Comparison of ENCODE assay signal across 9 cellular contexts in genomic region chr12:6915789-6916285, GRCh38. TPM values are rescaled to one million over a fixed set of nuclear protein-coding genes. Genes with fewer than 3 reads are reported as not detected.
DNase-seq lines count a peak whose midpoint lies in the region; ATAC-seq, FAIRE-seq and TF ChIP-seq lines count a peak whose summit lies in the region.
"Had no signal": no experiment of that assay in that cellular context is flagged by ENCODE, and none has a peak within 500 bp of the region (broad histone marks: within the 10 kb centered on the region; RNA-seq: fewer than 3 reads in every experiment).

No MANE protein-coding gene starts in this region.

- H2AFZ ChIP-seq in ACC112 (ENCODE audit: low read length, unreplicated experiment) (no peak overlapping the region), astrocyte (ENCODE audit: low read depth, low read length) (no peak overlapping the region)

- H3K4me1 ChIP-seq in ACC112 (ENCODE audit: control insufficient read depth, insufficient read depth, low read length, unreplicated experiment) (peaks cover 10% of the 10 kb centered on the region), astrocyte (ENCODE audit: insufficient read depth, low read length) (peaks cover 25% of the 10 kb centered on the region), gastrocnemius medialis (peaks cover 9 to 11% of the 10 kb centered on the region in 2 donors)

- no peak for ATAC-seq in naive thymus-derived CD8-positive, alpha-beta T cell
- ATAC-seq in HG03342 (IDR thresholded peaks at IDR 0.05; ENCODE audit: unreplicated experiment) = no peak
- ATAC-seq in gastrocnemius medialis = no peak

- peak overlapping the region; percentile 97 for H3K4me2 ChIP-seq in astrocyte (ENCODE audit: low read length)

- peak overlapping the region; percentile 89 for H3K4me3 Mint-ChIP-seq in astrocyte (ENCODE audit: unreplicated experiment)
- peak overlapping the region; percentile 62 to 97 (median 92) for H3K4me3 Mint-ChIP-seq in naive thymus-derived CD8-positive, alpha-beta T cell
- peak overlapping the region in 1 of 2 donors; percentile 95 for H3K4me3 Mint-ChIP-seq in CD14-positive monocyte

- H3K27ac ChIP-seq in ACC112 (ENCODE audit: low read depth, low read length) (no peak overlapping the region), astrocyte (ENCODE audit: low read depth, low read length) (no peak overlapping the region), gastrocnemius medialis (no peak overlapping the region)

- H3K36me3 Mint-ChIP-seq in astrocyte (ENCODE audit: low read depth, unreplicated experiment) (peaks cover 7% of the 10 kb centered on the region), CD14-positive monocyte (peaks cover 0 to 13% of the 10 kb centered on the region in 2 donors)
- peaks cover 0 to 34% (median 3%) of the 10 kb centered on the region in 3 donors for H3K36me3 Mint-ChIP-seq in naive thymus-derived CD8-positive, alpha-beta T cell

- H3K9ac ChIP-seq in astrocyte (ENCODE audit: low read length) = no peak overlapping the region

- peak overlapping the region; percentile 41 for H3K27ac Mint-ChIP-seq in astrocyte (ENCODE audit: unreplicated experiment)
- peak overlapping the region in 8 of 10 donors; percentile 37 to 98 (median 87) for H3K27ac Mint-ChIP-seq in naive thymus-derived CD8-positive, alpha-beta T cell
- H3K27ac Mint-ChIP-seq in CD14-positive monocyte = no peak overlapping the region

- H3K79me2 ChIP-seq in ACC112 (ENCODE audit: control insufficient read depth, insufficient read depth, low read length, unreplicated experiment) (peaks cover 15% of the 10 kb centered on the region), astrocyte (ENCODE audit: insufficient read depth, low read length) (no peaks in the 10 kb centered on the region)

- H3K9me3 ChIP-seq in astrocyte (ENCODE audit: insufficient read depth, low read depth, low read length) (no peaks in the 10 kb centered on the region), gastrocnemius medialis (no peaks in the 10 kb centered on the region)

- TF ChIP-seq POLR2A in gastrocnemius medialis (IDR thresholded peaks at IDR 0.05) = no peak

- H3K4me1 Mint-ChIP-seq in astrocyte (ENCODE audit: low read depth, unreplicated experiment) = peaks cover 15% of the 10 kb centered on the region
- peaks cover 13 to 57% (median 29%) of the 10 kb centered on the region in 4 donors for H3K4me1 Mint-ChIP-seq in naive thymus-derived CD8-positive, alpha-beta T cell
- H3K4me1 Mint-ChIP-seq in CD14-positive monocyte = peaks cover 19% of the 10 kb centered on the region

- peak overlapping the region; percentile 90 for H3K4me3 ChIP-seq in ACC112 (ENCODE audit: low read depth, low read length)
- peak overlapping the region; percentile 25 for H3K4me3 ChIP-seq in H7 (ENCODE audit: insufficient read depth, low read depth, low read length)
- no peak overlapping the region for H3K4me3 ChIP-seq in astrocyte (ENCODE audit: insufficient read depth, low read depth, low read length)
- no peak overlapping the region for H3K4me3 ChIP-seq in gastrocnemius medialis

- intact Hi-C loops in CD14-positive monocyte (cut with micrococcal nuclease) (no loop called here), gastrocnemius medialis (cut with DNase I; ENCODE audit: low total_unique reads) (no loop called here)

- in situ Hi-C loops in gastrocnemius medialis (cut with MboI; ENCODE audit: low sequenced_read_pairs in 4 of 4) = loop anchor here in 1 of 4 donors (25.0 kb wide), 1 partner anchor 196 kb away; the partner anchor contains the start of gene C1RL

- POLR2A ChIA-PET in naive thymus-derived CD8-positive, alpha-beta T cell (lab: Charles Lee) = interaction anchor here (0.7 to 6.2 kb wide), 11 partner anchors 9 to 207 kb away, joined by 3 to 43 read pairs (median 9); partner anchors contain the start of genes LRRC23 and SPSB2

- H4K20me1 ChIP-seq in astrocyte (ENCODE audit: insufficient read depth, low read length) = no peaks in the 10 kb centered on the region

- FAIRE-seq in astrocyte (lab: Jason Lieb, UNC) = no peak

- H3K27me3 Mint-ChIP-seq in astrocyte (ENCODE audit: low read depth, unreplicated experiment) (peaks cover 5% of the 10 kb centered on the region), CD14-positive monocyte (ENCODE audit: low read depth in 3 of 3) (peaks cover 62 to 68% (median 66%) of the 10 kb centered on the region in 3 donors)
- no peaks in the 10 kb centered on the region for H3K27me3 Mint-ChIP-seq in naive thymus-derived CD8-positive, alpha-beta T cell

- H3K27me3 ChIP-seq in ACC112 (ENCODE audit: insufficient read depth, low read length) (no peaks in the 10 kb centered on the region), H7 (ENCODE audit: control insufficient read depth, insufficient read depth, low read length) (peaks cover 9% of the 10 kb centered on the region), astrocyte (ENCODE audit: insufficient read depth, low read length) (no peaks in the 10 kb centered on the region), gastrocnemius medialis (peaks cover 14 to 20% (median 17%) of the 10 kb centered on the region in 3 donors)

- H3K36me3 ChIP-seq in ACC112 (ENCODE audit: insufficient read depth, low read length) (peaks cover 17% of the 10 kb centered on the region; the same call in 1 of the 2 replicates), H7 (replicated peaks; ENCODE audit: control insufficient read depth, insufficient read depth, low read length) (peaks cover 15% of the 10 kb centered on the region), astrocyte (ENCODE audit: insufficient read depth, low read length) (peaks cover 2% of the 10 kb centered on the region), gastrocnemius medialis (no peaks in the 10 kb centered on the region)

- TF ChIP-seq CTCF in astrocyte (IDR thresholded peaks at IDR 0.05; ENCODE audit: insufficient read depth, low read depth, low read length) = no peak
- no peak for TF ChIP-seq CTCF in CD14-positive monocyte (IDR thresholded peaks at IDR 0.05)
- TF ChIP-seq CTCF in gastrocnemius medialis (IDR thresholded peaks at IDR 0.05 in 4 of 5, conservative IDR thresholded peaks at IDR 0.05 in 1 of 5) = no peak

- H3K9me3 Mint-ChIP-seq in astrocyte (ENCODE audit: unreplicated experiment) (no peaks in the 10 kb centered on the region), CD14-positive monocyte (peaks cover 0 to 9% (median 5%) of the 10 kb centered on the region in 7 donors)
- no peaks in the 10 kb centered on the region for H3K9me3 Mint-ChIP-seq in naive thymus-derived CD8-positive, alpha-beta T cell

- DNase-seq in H7 (no peak), astrocyte (ENCODE audit: low read depth) (no peak), CD14-positive monocyte (ENCODE audit: low spot score) (no peak), NCI-H446 (lab: John Stamatoyannopoulos, UW) (no peak), gastrocnemius medialis (no peak)
- DNase-seq in naive thymus-derived CD8-positive, alpha-beta T cell = no peak

RNA-seq across cellular contexts. Expression of gene ENO2, which starts 1.5 kb away (rescaled TPM):
- total RNA-seq in H7 (2014; rRNA removed; shearing (Covaris generic)) = 47.4 and 59.0 TPM in 2 replicates
- total RNA-seq in astrocyte (46.4 and 47.7 TPM in 2 replicates), gastrocnemius medialis (1 to 10 TPM in 3 of 4 donors, under 1 TPM in 1; 0.97 to 6.2 (median 1.8) TPM)
- 100 to 1,000 TPM; 141 to 144 TPM for total RNA-seq in naive thymus-derived CD8-positive, alpha-beta T cell
- polyA plus RNA-seq in naive thymus-derived CD8-positive, alpha-beta T cell = 10 to 100 TPM; 19.4 to 29.2 (median 19.7) TPM
- polyA plus RNA-seq in CD14-positive monocyte = under 1 TPM; 0.09 to 0.19 TPM

RNA-seq across cellular contexts. Expression of gene LRRC23, which starts 11.2 kb away (rescaled TPM):
- total RNA-seq in H7 (2014; rRNA removed; shearing (Covaris generic)) = 4.6 and 5.7 TPM in 2 replicates
- total RNA-seq in astrocyte (5.0 and 5.2 TPM in 2 replicates), gastrocnemius medialis (10 to 100 TPM in 2 of 4 donors, 1 to 10 TPM in 2; 6.5 to 14.0 (median 11.0) TPM)
- total RNA-seq in naive thymus-derived CD8-positive, alpha-beta T cell = 10 to 100 TPM; 10.1 to 10.5 TPM
- 1 to 10 TPM; 4.7 to 9.9 (median 8.8) TPM for polyA plus RNA-seq in naive thymus-derived CD8-positive, alpha-beta T cell
- 1 to 10 TPM; 4.9 to 5.1 TPM for polyA plus RNA-seq in CD14-positive monocyte

RNA-seq across cellular contexts. Expression of gene ATN1, which starts 11.9 kb away (rescaled TPM):
- 11.4 and 13.4 TPM in 2 replicates for total RNA-seq in H7 (2014; rRNA removed; shearing (Covaris generic))
- total RNA-seq in astrocyte (94.9 and 97.8 TPM in 2 replicates), gastrocnemius medialis (10 to 100 TPM; 11.5 to 31.5 (median 26.5) TPM)
- total RNA-seq in naive thymus-derived CD8-positive, alpha-beta T cell = 10 to 100 TPM; 25.7 to 30.3 TPM
- polyA plus RNA-seq in naive thymus-derived CD8-positive, alpha-beta T cell = 1 to 10 TPM in 2 of 3 donors, under 1 TPM in 1; 0.35 to 1.4 (median 1.1) TPM
- under 1 TPM in 1 of 2 donors, not detected in 1; 0.40 TPM for polyA plus RNA-seq in CD14-positive monocyte

RNA-seq across cellular contexts. Expression of gene RNU7-1, which starts 27.8 kb away (rescaled TPM):
- not detected in 2 replicates for total RNA-seq in H7 (2014; rRNA removed; shearing (Covaris generic))
- not detected in 2 replicates for total RNA-seq in astrocyte
- total RNA-seq in naive thymus-derived CD8-positive, alpha-beta T cell = not detected
- polyA plus RNA-seq in naive thymus-derived CD8-positive, alpha-beta T cell = not detected
- not detected for polyA plus RNA-seq in CD14-positive monocyte
- not detected for total RNA-seq in gastrocnemius medialis
- total RNA-seq: H4 had no signal

RNA-seq across cellular contexts. Expression of gene C12orf57, which starts 28.0 kb away (rescaled TPM):
- total RNA-seq in H7 (2014; rRNA removed; shearing (Covaris generic)) = 136 and 153 TPM in 2 replicates
- total RNA-seq in astrocyte (117 and 123 TPM in 2 replicates), gastrocnemius medialis (100 to 1,000 TPM; 175 to 220 (median 183) TPM)
- total RNA-seq in naive thymus-derived CD8-positive, alpha-beta T cell = 100 to 1,000 TPM; 518 to 519 TPM
- polyA plus RNA-seq in naive thymus-derived CD8-positive, alpha-beta T cell = 100 to 1,000 TPM; 329 to 399 (median 366) TPM
- 10 to 100 TPM; 19.1 to 24.2 TPM for polyA plus RNA-seq in CD14-positive monocyte

Comparison
In these comparisons a context has a peak if more than half of its experiments do, and no peak if none do; other contexts are left out.
1. H3K4me3 ChIP-seq: peak in ACC112 (single experiment) and H7 (single experiment); none in astrocyte (single experiment) and gastrocnemius medialis (0 of 4).
2. H3K27ac Mint-ChIP-seq: peak in astrocyte (single experiment) and naive thymus-derived CD8-positive, alpha-beta T cell (8 of 10); none in CD14-positive monocyte (0 of 7).